ENCODE assay signal across 1 cellular context in genomic region chr16:1363501-1364041, GRCh38.
TF ChIP-seq lines count a peak whose summit lies in the region.

No MANE protein-coding gene starts in this region.

TF ChIP-seq in GM12878, 131 proteins besides CTCF, POLR2A, EP300 and RAD21:
- peak; percentile 34 for TF ChIP-seq RELA (IDR thresholded peaks at IDR 0.05; ENCODE audit: borderline replicate concordance, partially characterized antibody)
- no peak for TF ChIP-seq ZNF274 (IDR thresholded peaks at IDR 0.05; ENCODE audit: insufficient read depth, insufficient read length)
- TF ChIP-seq YY1 (IDR thresholded peaks at IDR 0.05; ENCODE audit: low read depth, low read length): peak; percentile 62
- peak; percentile 75; the same call in 1 of the 2 replicates for TF ChIP-seq HDGF (IDR thresholded peaks at IDR 0.05)
- no peak for TF ChIP-seq SRF (IDR thresholded peaks at IDR 0.05; ENCODE audit: low read depth in 2 of 2, low read length in 2 of 2)
- no peak for TF ChIP-seq STAT3 (IDR thresholded peaks at IDR 0.05; ENCODE audit: low read depth, low read length)
- TF ChIP-seq SMARCA5 (IDR thresholded peaks at IDR 0.05): peak; percentile 81
- TF ChIP-seq IRF3 (IDR thresholded peaks at IDR 0.05): no peak
- peak; percentile 54; the same call in 1 of the 2 replicates for TF ChIP-seq ZBTB33 (IDR thresholded peaks at IDR 0.05)
- TF ChIP-seq POU2F2 (IDR thresholded peaks at IDR 0.05; ENCODE audit: borderline replicate concordance, low read depth, low read length): peak; percentile 26; the same call in 1 of the 3 replicates
- TF ChIP-seq BACH1 (IDR thresholded peaks at IDR 0.05; ENCODE audit: borderline replicate concordance): 0 out of 2 replicates have a peak, but pooled peaks have one; percentile 42
- TF ChIP-seq RBBP5 (conservative IDR thresholded peaks at IDR 0.05): no peak
- no peak for TF ChIP-seq CEBPB (IDR thresholded peaks at IDR 0.05; ENCODE audit: borderline replicate concordance in 1 of 2, low read depth in 2 of 2, low read length in 2 of 2)
- TF ChIP-seq SMC3 (IDR thresholded peaks at IDR 0.05; ENCODE audit: borderline replicate concordance, low read length): peak; percentile 79
- TF ChIP-seq LARP7 (IDR thresholded peaks at IDR 0.05): peak; percentile 77
